In genomic region chr2:232443047-232443446, GRCh38 we compare ENCODE assay signal across 16 cellular contexts. TPM values are rescaled to one million over a fixed set of nuclear protein-coding genes. Genes with fewer than 3 reads are reported as not detected.
"Had no signal": no experiment of that assay in that cellular context is flagged by ENCODE, and none has a peak within 500 bp of the region (broad histone marks: within the 10 kb centered on the region; RNA-seq: fewer than 3 reads in every experiment).

No MANE protein-coding gene starts in this region.

RNA-seq across cellular contexts. Expression of gene ALPI, which starts 12.9 kb away (rescaled TPM):
- total RNA-seq: cerebellum; dermis blood vessel endothelial cell; dorsolateral prefrontal cortex; esophagus mucosa; esophagus squamous epithelium; gastrocnemius medialis; glomerular endothelial cell; kidney epithelial cell; left cardiac atrium; left ventricle myocardium inferior; lower leg skin; lung microvascular endothelial cell; mononuclear cell; naive thymus-derived CD4-positive, alpha-beta T cell had no signal
- polyA plus RNA-seq: keratinocyte; naive thymus-derived CD4-positive, alpha-beta T cell had no signal

RNA-seq across cellular contexts. Expression of gene ALPG, which starts 36.4 kb away (rescaled TPM):
- total RNA-seq: cerebellum; dermis blood vessel endothelial cell; esophagus mucosa; esophagus squamous epithelium; gastrocnemius medialis; glomerular endothelial cell; kidney epithelial cell; left cardiac atrium; left ventricle myocardium inferior; lower leg skin; lung microvascular endothelial cell; mononuclear cell; mucosa of gallbladder; naive thymus-derived CD4-positive, alpha-beta T cell had no signal
- polyA plus RNA-seq: keratinocyte; naive thymus-derived CD4-positive, alpha-beta T cell had no signal

RNA-seq across cellular contexts. Expression of gene ECEL1, which starts 44.6 kb away (rescaled TPM):
- total RNA-seq: dermis blood vessel endothelial cell; esophagus mucosa; glomerular endothelial cell; left ventricle myocardium inferior; lung microvascular endothelial cell; mononuclear cell; naive thymus-derived CD4-positive, alpha-beta T cell had no signal
- polyA plus RNA-seq: keratinocyte; naive thymus-derived CD4-positive, alpha-beta T cell had no signal
